10 cellular contexts compared by ENCODE assay signal in the genomic region with DNA sequence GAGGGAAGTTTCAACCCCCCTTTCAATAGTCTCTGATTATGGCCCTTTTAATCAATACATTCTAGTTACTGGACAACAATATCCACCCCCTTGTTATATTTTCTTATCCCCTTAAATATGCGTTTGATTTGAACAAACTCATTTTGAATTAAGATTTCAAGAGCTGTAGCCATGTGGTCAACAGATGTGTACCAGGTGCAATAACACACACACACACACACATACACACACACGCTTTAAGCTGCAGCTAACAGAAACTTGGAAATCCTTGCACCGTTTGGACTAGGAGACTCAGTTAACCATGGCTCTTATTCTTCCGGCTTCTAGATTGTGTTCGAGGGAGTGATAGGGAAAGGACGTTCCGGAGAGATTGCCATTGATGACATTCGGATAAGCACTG.
"Had no signal": no experiment of that assay in that cellular context is flagged by ENCODE, and none has a peak within 500 bp of the region (broad histone marks: within the 10 kb centered on the region; RNA-seq: fewer than 3 reads in every experiment).

No MANE protein-coding gene starts in this region.

- H3K9me3 ChIP-seq: ovary, stomach, thoracic aorta had no signal

- H3K27me3 ChIP-seq: ovary, stomach had no signal

- ATAC-seq: activated CD4-positive, CD25-positive, alpha-beta regulatory T cell treated with anti-CD3 and anti-CD28 coated beads, Interleukin-2, amount 50 U/mL, for 24 hours; esophagus mucosa had no signal

- H3K36me3 ChIP-seq: ovary, thoracic aorta had no signal

- H3K4me3 ChIP-seq: ovary, stomach, thoracic aorta had no signal

- DNase-seq: activated naive CD4-positive, alpha-beta T cell treated with anti-CD3 and anti-CD28 coated beads, Interleukin-2, amount 10 ng/mL, durations not matched to agents 7 days and 5 days; activated T-cell treated with anti-CD3 and anti-CD28 coated beads for 4 hours; ovary; stimulated activated CD4-positive, alpha-beta T cell treated with anti-CD3 and anti-CD28 coated beads, Interleukin-1b, Interleukin-23, amount 100 ng/mL, for 48 hours; stomach had no signal

- H3K9me3 Mint-ChIP-seq: activated naive CD4-positive, alpha-beta T cell treated with anti-CD3 and anti-CD28 coated beads, Interleukin-2, amount 10 ng/mL, durations not matched to agents 7 days and 5 days; activated T-helper 2 cell treated with anti-CD3 and anti-CD28 coated beads, Interferon-gamma antibody, Interleukin-2, Interleukin-4, amounts not matched to agents 10 μg/mL and 5 μg/mL and 100 μg/mL, durations not matched to agents 14 hours and 24 hours and 36 hours; neural crest cell had no signal

- H3K4me3 Mint-ChIP-seq: activated naive CD4-positive, alpha-beta T cell treated with anti-CD3 and anti-CD28 coated beads, Interleukin-2, amount 10 ng/mL, durations not matched to agents 7 days and 5 days; neural crest cell had no signal

- H3K27ac Mint-ChIP-seq: activated naive CD4-positive, alpha-beta T cell treated with anti-CD3 and anti-CD28 coated beads, Interleukin-2, amount 10 ng/mL, durations not matched to agents 7 days and 5 days; activated T-helper 2 cell treated with anti-CD3 and anti-CD28 coated beads, Interferon-gamma antibody, Interleukin-2, Interleukin-4, amounts not matched to agents 10 μg/mL and 5 μg/mL and 100 μg/mL, durations not matched to agents 14 hours and 24 hours and 36 hours had no signal

- H3K27ac ChIP-seq: ovary, thoracic aorta had no signal
